ENCODE assay signal across 18 cellular contexts in genomic region chr2:119350311-119350998, GRCh38. TPM values are rescaled to one million over a fixed set of nuclear protein-coding genes. Genes with fewer than 3 reads are reported as not detected.
A peak's percentile ranks its signal among the peaks of the same experiment; 100 is the strongest.
DNase-seq lines count a peak whose midpoint lies in the region; ATAC-seq and TF ChIP-seq lines count a peak whose summit lies in the region.
"Had no signal": no experiment of that assay in that cellular context is flagged by ENCODE, and none has a peak within 500 bp of the region (broad histone marks: within the 10 kb centered on the region; RNA-seq: fewer than 3 reads in every experiment).

No MANE protein-coding gene starts in this region.

- intact Hi-C loops in heart left ventricle (cut with DNase I) (no loop called here), Right ventricle myocardium inferior (cut with DNase I) (no loop called here), esophagus squamous epithelium (cut with DNase I) (no loop called here)

- TF ChIP-seq CTCF in heart left ventricle (IDR thresholded peaks at IDR 0.05) = peak in 2 of 12 donors; percentile 8 to 29
- peak in 3 of 6 experiments; percentile 24 to 34 (median 29) for TF ChIP-seq CTCF in esophagus squamous epithelium (IDR thresholded peaks at IDR 0.05)
- TF ChIP-seq CTCF in type B pancreatic cell (conservative IDR thresholded peaks at IDR 0.05) = peak; percentile 15

- H3K27ac ChIP-seq in heart left ventricle (peak overlapping the region in 7 of 12 donors; percentile 9 to 77 (median 43)), esophagus squamous epithelium (peak overlapping the region; percentile 61 to 93 (median 90))
- H3K27ac ChIP-seq: ascending aorta, lower lobe of right lung, sigmoid colon had no signal

- DNase-seq in heart left ventricle (no peak), Right ventricle myocardium inferior (ENCODE audit: missing footprints) (no peak), NCI-H526 (lab: John Stamatoyannopoulos, UW) (peak; percentile 35 to 75), esophagus squamous epithelium (lab: John Stamatoyannopoulos, UW) (no peak), type B pancreatic cell (ENCODE audit: extremely low spot score, unreplicated experiment) (no peak)
- no peak for DNase-seq in stimulated activated CD4-positive, alpha-beta T cell treated with anti-CD3 and anti-CD28 coated beads, Interleukin-1b, Interleukin-23, amount 100 ng/mL, for 48 hours
- DNase-seq in activated CD8-positive, alpha-beta memory T cell treated with anti-CD3 and anti-CD28 coated beads, Interleukin-2, amount 50 U/mL, for 48 hours = no peak
- DNase-seq: activated CD8-positive, alpha-beta T cell treated with anti-CD3 and anti-CD28 coated beads, Interleukin-2, amount 10 ng/mL, durations not matched to agents 7 days and 5 days; activated gamma-delta T cell treated with Interleukin-2 at 50 U/mL for 16 hours; dermis blood vessel endothelial cell; lower lobe of right lung; NCI-H2107; nephron progenitor cell; sigmoid colon; stimulated activated CD4-positive, alpha-beta T cell treated with anti-CD3 and anti-CD28 coated beads, Interleukin-4, amount 100 ng/mL, for 4 hours had no signal

- no peak overlapping the region for H3K4me3 ChIP-seq in heart left ventricle
- peak overlapping the region in 1 of 4 donors; percentile 21 for H3K4me3 ChIP-seq in esophagus squamous epithelium
- H3K4me3 ChIP-seq: ascending aorta, lower lobe of right lung, sigmoid colon had no signal

- peak in 1 of 4 donors; percentile 26 for ATAC-seq in heart left ventricle
- no peak for ATAC-seq in Right ventricle myocardium inferior
- ATAC-seq in GM21526 (IDR thresholded peaks at IDR 0.05; ENCODE audit: low FRiP score, unreplicated experiment) = no peak
- ATAC-seq: activated CD8-positive, alpha-beta T cell treated with anti-CD3 and anti-CD28 coated beads, Interleukin-2, amount 10 ng/mL, durations not matched to agents 7 days and 5 days; lower lobe of right lung; stimulated activated effector memory CD8-positive, alpha-beta T cell treated with anti-CD3 and anti-CD28 coated beads, Interleukin-12 subunit alpha, Interleukin-12 subunit beta, amount 100 ng/mL, for 72 hours had no signal

- H3K27me3 Mint-ChIP-seq in type B pancreatic cell = no peaks in the 10 kb centered on the region

- H3K27me3 ChIP-seq in heart left ventricle = no peaks in the 10 kb centered on the region
- H3K27me3 ChIP-seq in esophagus squamous epithelium = no peaks in the 10 kb centered on the region
- H3K27me3 ChIP-seq: ascending aorta, sigmoid colon had no signal

- H3K9me3 ChIP-seq in heart left ventricle (peaks cover 0 to 6% (median 0%) of the 10 kb centered on the region in 12 donors), esophagus squamous epithelium (no peaks in the 10 kb centered on the region)
- H3K9me3 ChIP-seq: ascending aorta, sigmoid colon had no signal

- H3K27ac Mint-ChIP-seq in type B pancreatic cell = peak overlapping the region; percentile 93
- H3K27ac Mint-ChIP-seq: activated CD8-positive, alpha-beta T cell treated with anti-CD3 and anti-CD28 coated beads, Interleukin-2, amount 10 ng/mL, durations not matched to agents 7 days and 5 days; nephron progenitor cell; stimulated activated effector memory CD8-positive, alpha-beta T cell treated with anti-CD3 and anti-CD28 coated beads, Interleukin-12 subunit alpha, Interleukin-12 subunit beta, amount 100 ng/mL, for 72 hours had no signal

- no peaks in the 10 kb centered on the region for H3K9me3 Mint-ChIP-seq in type B pancreatic cell
- H3K9me3 Mint-ChIP-seq: nephron progenitor cell; stimulated activated effector memory CD8-positive, alpha-beta T cell treated with anti-CD3 and anti-CD28 coated beads, Interleukin-12 subunit alpha, Interleukin-12 subunit beta, amount 100 ng/mL, for 72 hours had no signal

- peak overlapping the region; percentile 14 for H3K4me3 Mint-ChIP-seq in type B pancreatic cell
- H3K4me3 Mint-ChIP-seq: activated CD8-positive, alpha-beta T cell treated with anti-CD3 and anti-CD28 coated beads, Interleukin-2, amount 10 ng/mL, durations not matched to agents 7 days and 5 days; nephron progenitor cell; stimulated activated effector memory CD8-positive, alpha-beta T cell treated with anti-CD3 and anti-CD28 coated beads, Interleukin-12 subunit alpha, Interleukin-12 subunit beta, amount 100 ng/mL, for 72 hours had no signal

- TF ChIP-seq POLR2A in heart left ventricle (IDR thresholded peaks at IDR 0.05) (no peak), esophagus squamous epithelium (IDR thresholded peaks at IDR 0.05) (no peak)

- H3K36me3 Mint-ChIP-seq in type B pancreatic cell = no peaks in the 10 kb centered on the region
- H3K36me3 Mint-ChIP-seq: stimulated activated effector memory CD8-positive, alpha-beta T cell treated with anti-CD3 and anti-CD28 coated beads, Interleukin-12 subunit alpha, Interleukin-12 subunit beta, amount 100 ng/mL, for 72 hours had no signal

- no peaks in the 10 kb centered on the region for H3K36me3 ChIP-seq in heart left ventricle
- H3K36me3 ChIP-seq in esophagus squamous epithelium = no peaks in the 10 kb centered on the region
- H3K36me3 ChIP-seq: ascending aorta, lower lobe of right lung, sigmoid colon had no signal

- H3K4me1 ChIP-seq in heart left ventricle (peaks cover 0 to 39% (median 12%) of the 10 kb centered on the region in 12 donors), esophagus squamous epithelium (peaks cover 14 to 49% (median 16%) of the 10 kb centered on the region in 3 donors)

- 45 to 68% (median 59%) methylated on average over 4 of the region's 4 CpGs for WGBS in heart left ventricle, 4 donors
- 20 to 50% methylated on average over 3 to 4 of the region's 4 CpGs for WGBS in esophagus squamous epithelium, 2 donors

- peaks cover 5% of the 10 kb centered on the region for H3K4me1 Mint-ChIP-seq in type B pancreatic cell (ENCODE audit: unreplicated experiment)
- H3K4me1 Mint-ChIP-seq: stimulated activated effector memory CD8-positive, alpha-beta T cell treated with anti-CD3 and anti-CD28 coated beads, Interleukin-12 subunit alpha, Interleukin-12 subunit beta, amount 100 ng/mL, for 72 hours had no signal

RNA-seq across cellular contexts. Expression of gene C2orf76, which starts 16.2 kb away (rescaled TPM):
- total RNA-seq in heart left ventricle = 10 to 100 TPM in 1 of 9 donors, 1 to 10 TPM in 8; 1.7 to 11.8 (median 8.8) TPM
- polyA plus RNA-seq in heart left ventricle = 10 to 100 TPM; 11.3 to 13.8 TPM
- total RNA-seq in Right ventricle myocardium inferior = 6.8 TPM
- 1 to 10 TPM; 5.7 to 9.7 (median 8.4) TPM for total RNA-seq in esophagus squamous epithelium
- total RNA-seq in type B pancreatic cell (ENCODE audit: low replicate concordance) = 10.8 and 11.7 TPM in 2 replicates
- total RNA-seq: ascending aorta had no signal

RNA-seq across cellular contexts. Expression of gene DBI, which starts 16.3 kb away (rescaled TPM):
- 100 to 1,000 TPM; 208 to 502 (median 273) TPM for total RNA-seq in heart left ventricle
- 100 to 1,000 TPM; 520 to 868 TPM for polyA plus RNA-seq in heart left ventricle
- 299 TPM for total RNA-seq in Right ventricle myocardium inferior
- total RNA-seq in esophagus squamous epithelium = 100 to 1,000 TPM; 389 to 692 (median 411) TPM
- total RNA-seq in type B pancreatic cell (ENCODE audit: low replicate concordance) = 125 and 231 TPM in 2 replicates

Comparison
In these comparisons a context has a peak if more than half of its experiments do, and no peak if none do; other contexts are left out.
1. DNase-seq: peak in NCI-H526 (2 of 2); none in heart left ventricle (0 of 5), Right ventricle myocardium inferior (single experiment), esophagus squamous epithelium (single experiment), type B pancreatic cell (single experiment), stimulated activated CD4-positive, alpha-beta T cell treated with anti-CD3 and anti-CD28 coated beads, Interleukin-1b, Interleukin-23, amount 100 ng/mL, for 48 hours (single experiment) and activated CD8-positive, alpha-beta memory T cell treated with anti-CD3 and anti-CD28 coated beads, Interleukin-2, amount 50 U/mL, for 48 hours (single experiment).